17 cellular contexts compared by ENCODE assay signal in the genomic region with DNA sequence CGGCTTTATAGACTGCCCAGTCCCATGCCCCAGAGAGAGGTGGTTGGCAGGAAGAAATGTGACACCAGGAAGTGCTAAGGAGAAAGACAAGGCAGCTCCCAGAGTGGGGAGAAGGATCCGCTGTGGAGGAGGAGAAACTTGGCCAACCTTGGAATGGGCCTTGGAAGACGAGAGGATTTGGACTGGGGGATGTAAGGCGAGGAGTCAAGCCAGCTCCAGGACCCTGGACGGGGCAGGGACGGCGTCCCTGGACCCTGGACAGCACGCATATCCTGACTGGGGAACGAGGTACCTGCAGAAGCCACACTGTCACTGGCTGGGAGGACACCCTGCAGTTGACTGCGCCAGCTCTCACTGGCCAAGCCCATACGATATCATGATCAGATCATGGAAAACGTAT.
"Had no signal": no experiment of that assay in that cellular context is flagged by ENCODE, and none has a peak within 500 bp of the region (broad histone marks: within the 10 kb centered on the region; RNA-seq: fewer than 3 reads in every experiment).

No MANE protein-coding gene starts in this region.

- H3K4me3 ChIP-seq: body of pancreas, esophagus muscularis mucosa, left lung, mucosa of descending colon, stomach, testis, upper lobe of right lung had no signal

- H3K27ac Mint-ChIP-seq: activated T-helper 1 cell treated with anti-CD3 and anti-CD28 coated beads, Interleukin-12 subunit alpha, Interleukin-12 subunit beta, Interleukin-2, Interleukin-4 antibody, amounts not matched to agents 30 ng/mL and 10 ng/mL and 1 ng/mL, durations not matched to agents 14 hours and 24 hours and 36 hours; nephron had no signal

- H3K36me3 ChIP-seq: esophagus muscularis mucosa, left lung, stomach, upper lobe of right lung had no signal

- H3K4me3 Mint-ChIP-seq: activated CD4-positive, alpha-beta memory T cell treated with anti-CD3 and anti-CD28 coated beads for 36 hours; activated T-helper 1 cell treated with anti-CD3 and anti-CD28 coated beads, Interleukin-12 subunit alpha, Interleukin-12 subunit beta, Interleukin-2, Interleukin-4 antibody, amounts not matched to agents 30 ng/mL and 10 ng/mL and 1 ng/mL, durations not matched to agents 14 hours and 24 hours and 36 hours; nephron had no signal

- H3K9me3 Mint-ChIP-seq: activated CD4-positive, alpha-beta memory T cell treated with anti-CD3 and anti-CD28 coated beads for 36 hours; activated T-helper 1 cell treated with anti-CD3 and anti-CD28 coated beads, Interleukin-12 subunit alpha, Interleukin-12 subunit beta, Interleukin-2, Interleukin-4 antibody, amounts not matched to agents 30 ng/mL and 10 ng/mL and 1 ng/mL, durations not matched to agents 14 hours and 24 hours and 36 hours; nephron had no signal

- ATAC-seq: activated CD4-positive, CD25-positive, alpha-beta regulatory T cell treated with anti-CD3 and anti-CD28 coated beads, Interleukin-2, amount 50 U/mL, for 24 hours; body of pancreas; left lung; mucosa of descending colon; upper lobe of right lung had no signal

- H3K27me3 Mint-ChIP-seq: activated CD4-positive, alpha-beta memory T cell treated with anti-CD3 and anti-CD28 coated beads for 36 hours had no signal

- H3K27ac ChIP-seq: body of pancreas, esophagus muscularis mucosa, left lung, stomach, testis, upper lobe of right lung had no signal

- H3K9me3 ChIP-seq: body of pancreas, esophagus muscularis mucosa, left lung, mucosa of descending colon, stomach, testis, upper lobe of right lung had no signal

- H3K27me3 ChIP-seq: body of pancreas, esophagus muscularis mucosa, left lung, stomach, testis, upper lobe of right lung had no signal

- DNase-seq: activated CD4-positive, alpha-beta memory T cell treated with anti-CD3 and anti-CD28 coated beads for 36 hours; activated naive CD4-positive, alpha-beta T cell; amygdala; body of pancreas; caudate nucleus; left lung; mucosa of descending colon; nucleus accumbens; SHP77 treated with DMSO at 0.1 percent for 48 hours; stimulated activated CD4-positive, alpha-beta T cell treated with anti-CD3 and anti-CD28 coated beads, Interleukin-2, amount 100 ng/mL, for 48 hours; stomach; testis; upper lobe of right lung had no signal

- H3K4me1 ChIP-seq: body of pancreas had no signal
